ENCODE assay signal across 9 cellular contexts in genomic region chr2:65357095-65357958, GRCh38.
DNase-seq lines count a peak whose midpoint lies in the region; ATAC-seq and TF ChIP-seq lines count a peak whose summit lies in the region.
"Had no signal": no experiment of that assay in that cellular context is flagged by ENCODE, and none has a peak within 500 bp of the region (broad histone marks: within the 10 kb centered on the region; RNA-seq: fewer than 3 reads in every experiment).

No MANE protein-coding gene starts in this region.

- ATAC-seq in GM18520 (IDR thresholded peaks at IDR 0.05; ENCODE audit: unreplicated experiment) (peak; percentile 26), GM21423 (IDR thresholded peaks at IDR 0.05; ENCODE audit: unreplicated experiment) (peak; percentile 37), HG03342 (IDR thresholded peaks at IDR 0.05; ENCODE audit: unreplicated experiment) (peak; percentile 54), right cardiac atrium (no peak)

- H3K27me3 ChIP-seq in brain microvascular endothelial cell (replicated peaks) (no peaks in the 10 kb centered on the region), right cardiac atrium (ENCODE audit: control insufficient read depth, insufficient read depth) (no peaks in the 10 kb centered on the region)
- H3K27me3 ChIP-seq: neutrophil had no signal

- H3K36me3 ChIP-seq in brain microvascular endothelial cell (replicated peaks): no peaks in the 10 kb centered on the region
- H3K36me3 ChIP-seq: neutrophil had no signal

- H3K4me3 ChIP-seq in brain microvascular endothelial cell (ENCODE audit: low read depth, low read length): no peak overlapping the region
- no peak overlapping the region for H3K4me3 ChIP-seq in right cardiac atrium (ENCODE audit: low read length)

- in situ Hi-C loops in brain microvascular endothelial cell (cut with HindIII; ENCODE audit: low pct_ligation_motif_present, low sequenced_read_pairs): no loop called here

- H3K27ac ChIP-seq in brain microvascular endothelial cell (peak overlapping the region; percentile 93), right cardiac atrium (ENCODE audit: low read length) (no peak overlapping the region)
- H3K27ac ChIP-seq: neutrophil had no signal

- DNase-seq in brain microvascular endothelial cell: no peak
- no peak for DNase-seq in HuH-7.5 (ENCODE audit: low spot score)
- DNase-seq in DMS153 treated with DMSO at 0.1 percent for 48 hours (lab: John Stamatoyannopoulos, UW; ENCODE audit: unreplicated experiment): no peak
- DNase-seq in right cardiac atrium: no peak
- DNase-seq: NCI-H187 had no signal

- 83% methylated on average over 9 of the region's 9 CpGs for WGBS in right cardiac atrium

- no peak for TF ChIP-seq CTCF in brain microvascular endothelial cell (IDR thresholded peaks at IDR 0.05; ENCODE audit: low read depth, low read length, missing control alignments)

- no peaks in the 10 kb centered on the region for H3K9me3 ChIP-seq in right cardiac atrium (ENCODE audit: control insufficient read depth, low read length)
- H3K9me3 ChIP-seq: neutrophil had no signal

- H3K4me1 ChIP-seq in right cardiac atrium (ENCODE audit: control insufficient read depth, insufficient read depth, low read length): peaks cover 10% of the 10 kb centered on the region

- intact Hi-C loops in right cardiac atrium (cut with DNase I): no loop called here

Comparison
In these comparisons a context has a peak if more than half of its experiments do, and no peak if none do; other contexts are left out.
1. ATAC-seq: peak in GM18520 (single experiment), GM21423 (single experiment) and HG03342 (single experiment); none in right cardiac atrium (0 of 2).